14 cellular contexts compared by ENCODE assay signal in the genomic region with DNA sequence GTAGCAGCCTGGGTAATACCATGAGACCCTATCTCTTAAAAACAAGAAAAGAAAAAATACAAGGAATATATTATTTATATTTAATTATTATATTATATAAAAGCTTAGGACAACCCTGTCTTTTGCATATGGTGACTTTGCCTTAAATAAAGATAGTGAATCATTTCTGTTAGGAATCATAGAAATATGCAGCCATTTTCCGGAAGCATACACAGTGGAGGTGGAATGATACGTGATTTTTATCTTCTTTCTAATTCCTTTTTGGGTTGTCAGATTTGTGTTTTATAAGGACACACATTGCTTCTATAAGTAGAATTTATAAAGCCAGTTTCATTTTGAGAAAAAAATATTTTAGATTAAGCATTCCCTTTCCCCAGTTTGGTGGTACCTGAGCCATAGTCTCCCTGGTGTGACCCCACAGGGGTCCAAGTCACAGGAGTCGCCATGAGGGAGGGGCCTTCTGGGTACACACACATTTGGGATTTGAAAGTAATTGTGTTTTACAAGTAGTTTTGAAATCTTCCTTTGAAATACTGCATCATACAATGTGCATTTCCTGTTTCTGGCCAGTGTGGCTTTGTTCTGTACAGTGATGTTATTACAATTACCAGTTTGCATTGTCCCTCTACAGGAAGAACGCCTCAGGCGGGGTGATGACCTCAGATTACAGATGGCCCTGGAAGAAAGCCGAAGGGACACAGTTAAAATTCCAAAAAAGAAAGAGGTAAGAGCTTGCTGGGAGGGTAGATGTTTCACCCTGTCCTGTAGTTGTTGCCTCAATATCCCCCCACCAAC. TPM values are rescaled to one million over a fixed set of nuclear protein-coding genes. Genes with fewer than 3 reads are reported as not detected.
A peak's percentile ranks its signal among the peaks of the same experiment; 100 is the strongest.
DNase-seq lines count a peak whose midpoint lies in the region; ATAC-seq and TF ChIP-seq lines count a peak whose summit lies in the region.
"Had no signal": no experiment of that assay in that cellular context is flagged by ENCODE, and none has a peak within 500 bp of the region (broad histone marks: within the 10 kb centered on the region; RNA-seq: fewer than 3 reads in every experiment).

No MANE protein-coding gene starts in this region.

- peaks cover 50% of the 10 kb centered on the region for H3K36me3 Mint-ChIP-seq in dendritic cell treated with granulocyte-macrophage colony-stimulating factor and Interleukin-4, amounts not matched to agents 40 ng/mL and 50 ng/mL, for 4 days (ENCODE audit: low read depth)

- ATAC-seq in lung (ENCODE audit: insufficient read depth, low FRiP score): no peak
- ATAC-seq in GM19455 (IDR thresholded peaks at IDR 0.05; ENCODE audit: unreplicated experiment): no peak
- no peak for ATAC-seq in GM19351 (IDR thresholded peaks at IDR 0.05; ENCODE audit: unreplicated experiment)
- ATAC-seq: activated CD4-positive, alpha-beta T cell treated with anti-CD3 and anti-CD28 coated beads for 36 hours; T-cell had no signal

- peaks cover 8% of the 10 kb centered on the region; the same call in 1 of the 2 replicates for H3K79me2 ChIP-seq in MM.1S (ENCODE audit: low read length)

- H3K4me2 ChIP-seq in MM.1S (ENCODE audit: low read depth, low read length): peak overlapping the region; percentile 37; the same call in 1 of the 2 replicates
- H3K4me2 ChIP-seq: smooth muscle cell had no signal

- H3K27me3 ChIP-seq in MM.1S (replicated peaks; ENCODE audit: insufficient read depth, low read length) (no peaks in the 10 kb centered on the region), lung (ENCODE audit: control insufficient read depth, insufficient read depth) (no peaks in the 10 kb centered on the region)

- TF ChIP-seq CTCF in MM.1S (IDR thresholded peaks at IDR 0.05; ENCODE audit: low read length) (no peak), lung (IDR thresholded peaks at IDR 0.05; ENCODE audit: control extremely low read depth, extremely low read depth) (no peak)

- H3K36me3 ChIP-seq in MM.1S (replicated peaks; ENCODE audit: insufficient read depth, low read length) (no peaks in the 10 kb centered on the region), lung (ENCODE audit: control insufficient read depth in 2 of 2, insufficient read depth in 2 of 2, low read length in 2 of 2) (peaks cover 0 to 21% of the 10 kb centered on the region in 2 donors)

- no peaks in the 10 kb centered on the region for H3K9me3 Mint-ChIP-seq in dendritic cell treated with granulocyte-macrophage colony-stimulating factor and Interleukin-4, amounts not matched to agents 40 ng/mL and 50 ng/mL, for 4 days
- H3K9me3 Mint-ChIP-seq: T-cell had no signal

- H4K20me1 ChIP-seq in MM.1S (ENCODE audit: insufficient read depth, low read length): no peaks in the 10 kb centered on the region

- H3K27ac ChIP-seq in MM.1S (ENCODE audit: low read length) (peak overlapping the region; percentile 51; the same call in 1 of the 2 replicates), lung (ENCODE audit: low read depth in 1 of 2, low read length in 1 of 2) (peak overlapping the region; percentile 51 to 72)

- intact Hi-C loops in dendritic cell treated with granulocyte-macrophage colony-stimulating factor and Interleukin-4, amounts not matched to agents 40 ng/mL and 50 ng/mL, for 4 days (cut with micrococcal nuclease): no loop called here

- 45 to 59% methylated on average over 6 of the region's 6 CpGs for WGBS in lung, 2 donors

- peaks cover 50% of the 10 kb centered on the region for H3K4me1 Mint-ChIP-seq in dendritic cell treated with granulocyte-macrophage colony-stimulating factor and Interleukin-4, amounts not matched to agents 40 ng/mL and 50 ng/mL, for 4 days (ENCODE audit: low read depth)

- H3K9me3 ChIP-seq in MM.1S (replicated peaks; ENCODE audit: insufficient read depth, low read length): no peaks in the 10 kb centered on the region
- H3K9me3 ChIP-seq in lung (ENCODE audit: control insufficient read depth in 2 of 2, insufficient read depth in 1 of 2, low read length in 1 of 2): no peaks in the 10 kb centered on the region

- peaks cover 91% of the 10 kb centered on the region for H3K27me3 Mint-ChIP-seq in dendritic cell treated with granulocyte-macrophage colony-stimulating factor and Interleukin-4, amounts not matched to agents 40 ng/mL and 50 ng/mL, for 4 days

- H2AFZ ChIP-seq in MM.1S (ENCODE audit: low read length): no peak overlapping the region

- H3K4me3 Mint-ChIP-seq in dendritic cell treated with granulocyte-macrophage colony-stimulating factor and Interleukin-4, amounts not matched to agents 40 ng/mL and 50 ng/mL, for 4 days: no peak overlapping the region
- H3K4me3 Mint-ChIP-seq: activated CD4-positive, alpha-beta T cell treated with anti-CD3 and anti-CD28 coated beads for 36 hours; T-cell had no signal

- peak overlapping the region; percentile 30 for H3K27ac Mint-ChIP-seq in dendritic cell treated with granulocyte-macrophage colony-stimulating factor and Interleukin-4, amounts not matched to agents 40 ng/mL and 50 ng/mL, for 4 days
- H3K27ac Mint-ChIP-seq: activated CD4-positive, alpha-beta T cell treated with anti-CD3 and anti-CD28 coated beads for 36 hours; T-cell had no signal

- H3K9ac ChIP-seq in MM.1S (ENCODE audit: low read length): peak overlapping the region; percentile 4; the same call in 1 of the 2 replicates

- H3K4me1 ChIP-seq in MM.1S (ENCODE audit: low read length) (peaks cover 39% of the 10 kb centered on the region), lung (ENCODE audit: control insufficient read depth in 2 of 2, insufficient read depth in 2 of 2, low read length in 2 of 2) (peaks cover 0 to 12% of the 10 kb centered on the region in 2 donors)

- DNase-seq in A172 (ENCODE audit: low spot score): peak; percentile 45
- peak; percentile 57 for DNase-seq in MM.1S
- no peak for DNase-seq in lung (ENCODE audit: low spot score)
- no peak for DNase-seq in hippocampal formation (lab: John Stamatoyannopoulos, UW)
- no peak for DNase-seq in NCI-H1930 (lab: John Stamatoyannopoulos, UW)
- DNase-seq: activated CD4-positive, alpha-beta T cell treated with anti-CD3 and anti-CD28 coated beads for 36 hours; activated T-cell treated with anti-CD3 and anti-CD28 coated beads, Interleukin-2, amount 50 U/mL, for 48 hours; DMS79 treated with DMSO at 0.1 percent for 48 hours; NCI-H187 treated with DMSO at 0.1 percent for 48 hours; T-cell had no signal

- H3K4me3 ChIP-seq in MM.1S (ENCODE audit: low read length): no peak overlapping the region
- no peak overlapping the region for H3K4me3 ChIP-seq in lung
- H3K4me3 ChIP-seq: smooth muscle cell had no signal

- H3K9me2 ChIP-seq in MM.1S (replicated peaks; ENCODE audit: insufficient read depth, low read length): no peaks in the 10 kb centered on the region

- peaks cover 19% of the 10 kb centered on the region for H3F3A ChIP-seq in MM.1S (ENCODE audit: insufficient read depth, low read length)

RNA-seq across cellular contexts. Expression of gene B9D1, which starts 50.9 kb away (rescaled TPM):
- 41.5 and 65.1 TPM in 2 replicates for total RNA-seq in A172 (2014; rRNA removed; shearing (Covaris generic))
- total RNA-seq in lung: 10 to 100 TPM; 23.7 to 47.9 TPM
- 10 to 100 TPM; 23.5 to 28.3 TPM for polyA plus RNA-seq in lung

Comparison
In these comparisons a context has a peak if more than half of its experiments do, and no peak if none do; other contexts are left out.
1. DNase-seq: peak in A172 (single experiment) and MM.1S (single experiment); none in lung (single experiment), hippocampal formation (0 of 2) and NCI-H1930 (0 of 2).